8 cellular contexts compared by ENCODE assay signal in genomic region chr10:68559872-68560200, GRCh38. TPM values are rescaled to one million over a fixed set of nuclear protein-coding genes. Genes with fewer than 3 reads are reported as not detected.
DNase-seq lines count a peak whose midpoint lies in the region; ATAC-seq and TF ChIP-seq lines count a peak whose summit lies in the region.

No MANE protein-coding gene starts in this region.

- TF ChIP-seq CTCF in astrocyte of the cerebellum (IDR thresholded peaks at IDR 0.05; ENCODE audit: low read depth, low read length, missing control alignments): no peak
- TF ChIP-seq CTCF in lung (IDR thresholded peaks at IDR 0.05; ENCODE audit: control extremely low read depth, extremely low read depth): no peak

- H3K4me1 ChIP-seq in lung (ENCODE audit: control insufficient read depth in 2 of 2, insufficient read depth in 2 of 2, low read length in 2 of 2): peaks cover 0 to 10% of the 10 kb centered on the region in 2 donors
- no peaks in the 10 kb centered on the region for H3K4me1 ChIP-seq in urinary bladder (ENCODE audit: insufficient read depth)

- H3K36me3 ChIP-seq in lung (ENCODE audit: control insufficient read depth in 2 of 2, insufficient read depth in 2 of 2, low read length in 2 of 2) (no peaks in the 10 kb centered on the region), urinary bladder (ENCODE audit: insufficient read depth) (no peaks in the 10 kb centered on the region)

- H3K9me3 ChIP-seq in lung (ENCODE audit: control insufficient read depth in 2 of 2, insufficient read depth in 1 of 2, low read length in 1 of 2): no peaks in the 10 kb centered on the region

- H3K4me3 ChIP-seq in astrocyte of the cerebellum (ENCODE audit: low read depth, low read length): peak overlapping the region; percentile 92
- peak overlapping the region; percentile 58 for H3K4me3 ChIP-seq in lung
- peak overlapping the region; percentile 71 for H3K4me3 ChIP-seq in urinary bladder (ENCODE audit: low read depth, low read length)

- in situ Hi-C loops in astrocyte of the cerebellum (cut with HindIII; ENCODE audit: low sequenced_read_pairs): loop anchor here (25.0 kb wide), 1 partner anchor 177 kb away; no protein-coding TSS in a partner anchor

- no peaks in the 10 kb centered on the region for H3K27me3 ChIP-seq in lung (ENCODE audit: control insufficient read depth, insufficient read depth)

- ATAC-seq in lung (ENCODE audit: insufficient read depth, low FRiP score) (no peak), GM21447 (IDR thresholded peaks at IDR 0.05; ENCODE audit: unreplicated experiment) (no peak), GM21515 (IDR thresholded peaks at IDR 0.05; ENCODE audit: unreplicated experiment) (no peak)

- H3K27ac ChIP-seq in lung (ENCODE audit: low read depth in 1 of 2, low read length in 1 of 2) (no peak overlapping the region), urinary bladder (ENCODE audit: low read depth) (no peak overlapping the region)

- DNase-seq in stimulated activated CD4-positive, alpha-beta T cell treated with anti-CD3 and anti-CD28 coated beads, Interleukin-12 subunit alpha, Interleukin-12 subunit beta, amount 100 ng/mL, for 4 hours: peak; percentile 4
- no peak for DNase-seq in stimulated activated CD4-positive, alpha-beta T cell treated with anti-CD3 and anti-CD28 coated beads, Interleukin-2, amount 100 ng/mL, for 24 hours
- no peak for DNase-seq in astrocyte of the cerebellum (ENCODE audit: low read depth)
- no peak for DNase-seq in lung (ENCODE audit: low spot score)
- DNase-seq in pons (ENCODE audit: low spot score): no peak

- 5 to 7% methylated on average over 6 of the region's 6 CpGs for WGBS in lung, 2 donors
- WGBS in urinary bladder: 5% methylated on average over 6 of the region's 6 CpGs

RNA-seq across cellular contexts. Expression of gene TET1, which starts 0.3 kb away (rescaled TPM):
- total RNA-seq in lung (10 to 100 TPM in 1 of 2 donors, 1 to 10 TPM in 1; 1.3 to 23.5 TPM), urinary bladder (41.6 TPM)
- polyA plus RNA-seq in lung (under 1 TPM; 0.06 to 0.14 TPM), urinary bladder (0.53 TPM)

RNA-seq across cellular contexts. Expression of gene SLC25A16, which starts 32.5 kb away (rescaled TPM):
- total RNA-seq in lung (10 to 100 TPM; 23.4 to 34.0 TPM), urinary bladder (30.7 TPM)
- polyA plus RNA-seq in lung (10 to 100 TPM in 1 of 2 donors, 1 to 10 TPM in 1; 7.5 to 26.1 TPM), urinary bladder (6.7 TPM)
